In genomic region chr9:136865768-136866103, GRCh38 we compare ENCODE assay signal across 8 cellular contexts. TPM values are rescaled to one million over a fixed set of nuclear protein-coding genes. Genes with fewer than 3 reads are reported as not detected.
DNase-seq lines count a peak whose midpoint lies in the region; ATAC-seq and TF ChIP-seq lines count a peak whose summit lies in the region.

No MANE protein-coding gene starts in this region.

- H3K27me3 ChIP-seq in ACC112 (ENCODE audit: insufficient read depth, low read length): no peaks in the 10 kb centered on the region
- H3K27me3 ChIP-seq in HUES64 (ENCODE audit: insufficient read depth, low read length): no peaks in the 10 kb centered on the region
- H3K27me3 ChIP-seq in mucosa of rectum (ENCODE audit: control insufficient read depth in 2 of 2, insufficient read depth in 2 of 2, low read length in 2 of 2): no peaks in the 10 kb centered on the region

- peak overlapping the region; percentile 88 for H3K4me3 ChIP-seq in ACC112 (ENCODE audit: low read depth, low read length)
- H3K4me3 ChIP-seq in HUES64 (ENCODE audit: low read length): peak overlapping the region; percentile 54
- H3K4me3 ChIP-seq in coronary artery: peak overlapping the region; percentile 100
- H3K4me3 ChIP-seq in mucosa of rectum (ENCODE audit: low read length in 2 of 2): peak overlapping the region; percentile 77 to 86

- H3K79me2 ChIP-seq in ACC112 (ENCODE audit: control insufficient read depth, insufficient read depth, low read length, unreplicated experiment): peaks cover 36% of the 10 kb centered on the region

- H3K9ac ChIP-seq in HUES64 (ENCODE audit: low read depth, low read length): peak overlapping the region; percentile 80
- H3K9ac ChIP-seq in mucosa of rectum (ENCODE audit: low read depth in 1 of 2, low read length in 2 of 2): peak overlapping the region; percentile 58 to 86

- H3K9me3 ChIP-seq in HUES64 (ENCODE audit: insufficient read depth, low read depth, low read length) (peaks cover 6% of the 10 kb centered on the region), mucosa of rectum (ENCODE audit: control insufficient read depth in 2 of 2, low read length in 2 of 2) (no peaks in the 10 kb centered on the region)

- ATAC-seq in HG02759 (IDR thresholded peaks at IDR 0.05; ENCODE audit: unreplicated experiment): no peak

- H3K4me1 ChIP-seq in ACC112 (ENCODE audit: control insufficient read depth, insufficient read depth, low read length, unreplicated experiment) (no peaks in the 10 kb centered on the region), HUES64 (ENCODE audit: insufficient read depth, low read length) (peaks cover 4% of the 10 kb centered on the region; the same call in 1 of the 2 replicates), mucosa of rectum (ENCODE audit: control insufficient read depth in 2 of 2, insufficient read depth in 2 of 2, low read length in 2 of 2) (peaks cover 17 to 21% of the 10 kb centered on the region in 2 donors)

- TF ChIP-seq CTCF in coronary artery (IDR thresholded peaks at IDR 0.05): no peak

- under 1% methylated on average over 20 of the region's 20 CpGs for WGBS in HUES64

- H3K27ac ChIP-seq in ACC112 (ENCODE audit: low read depth, low read length) (peak overlapping the region; percentile 60), HUES64 (ENCODE audit: low read depth, low read length) (peak overlapping the region; percentile 53; the same call in 1 of the 2 replicates), coronary artery (peak overlapping the region; percentile 74 to 95), mucosa of rectum (ENCODE audit: low read depth in 2 of 2, low read length in 2 of 2) (peak overlapping the region; percentile 92 to 93)

- in situ Hi-C loops in KBM-7 (cut with MboI; ENCODE audit: low pct_unique_long_range_greater_than_20kb, low sequenced_read_pairs): no loop called here

- DNase-seq in coronary artery (ENCODE audit: low spot score): peak; percentile 71
- DNase-seq in KBM-7: no peak
- no peak for DNase-seq in SHP77 (lab: John Stamatoyannopoulos, UW)
- DNase-seq in OCI-M1 (lab: John Stamatoyannopoulos, UW): no peak

- H2AFZ ChIP-seq in ACC112 (ENCODE audit: low read length, unreplicated experiment): peak overlapping the region; percentile 90

- H3K36me3 ChIP-seq in ACC112 (ENCODE audit: insufficient read depth, low read length) (peaks cover 25% of the 10 kb centered on the region; the same call in 1 of the 2 replicates), HUES64 (ENCODE audit: insufficient read depth, low read length) (peaks cover 37% of the 10 kb centered on the region), mucosa of rectum (ENCODE audit: control insufficient read depth in 2 of 2, insufficient read depth in 2 of 2, low read length in 2 of 2) (peaks cover 28 to 31% of the 10 kb centered on the region in 2 donors)

RNA-seq across cellular contexts. Expression of gene EDF1, which starts 0.4 kb away (rescaled TPM):
- polyA plus RNA-seq in HUES64 (2013, experiment 1 of 2): 222 TPM
- polyA plus RNA-seq in HUES64 (2013, experiment 2 of 2): 217 TPM

RNA-seq across cellular contexts. Expression of gene MAMDC4, which starts 13.6 kb away (rescaled TPM):
- polyA plus RNA-seq in HUES64 (2013, experiment 1 of 2): 3.5 TPM
- polyA plus RNA-seq in HUES64 (2013, experiment 2 of 2): 2.5 TPM

RNA-seq across cellular contexts. Expression of gene PHPT1, which starts 16.5 kb away (rescaled TPM):
- 113 TPM for polyA plus RNA-seq in HUES64 (2013, experiment 1 of 2)
- 129 TPM for polyA plus RNA-seq in HUES64 (2013, experiment 2 of 2)

RNA-seq across cellular contexts. Expression of gene TRAF2, which starts 20.6 kb away (rescaled TPM):
- 26.4 TPM for polyA plus RNA-seq in HUES64 (2013, experiment 1 of 2)
- polyA plus RNA-seq in HUES64 (2013, experiment 2 of 2): 26.9 TPM

RNA-seq across cellular contexts. Expression of gene AJM1, which starts 23.5 kb away (rescaled TPM):
- 0.70 TPM for polyA plus RNA-seq in HUES64 (2013, experiment 1 of 2)
- 0.51 TPM for polyA plus RNA-seq in HUES64 (2013, experiment 2 of 2)
